In genomic region chr12:45509187-45509586, GRCh38 we compare ENCODE assay signal across 16 cellular contexts.
DNase-seq lines count a peak whose midpoint lies in the region; ATAC-seq and TF ChIP-seq lines count a peak whose summit lies in the region.
"Had no signal": no experiment of that assay in that cellular context is flagged by ENCODE, and none has a peak within 500 bp of the region (broad histone marks: within the 10 kb centered on the region; RNA-seq: fewer than 3 reads in every experiment).

No MANE protein-coding gene starts in this region.

- ATAC-seq in GM18858 (IDR thresholded peaks at IDR 0.05; ENCODE audit: unreplicated experiment) (peak; percentile 55), HG02973 (IDR thresholded peaks at IDR 0.05; ENCODE audit: unreplicated experiment) (peak; percentile 69), left lung (peak; percentile 54)
- ATAC-seq: sciatic nerve had no signal

- DNase-seq in SKM-1 (lab: John Stamatoyannopoulos, UW; ENCODE audit: unreplicated experiment) = peak; percentile 25
- no peak for DNase-seq in left lung
- DNase-seq in esophagus squamous epithelium (lab: John Stamatoyannopoulos, UW) = no peak
- no peak for DNase-seq in NCI-H1105 treated with DMSO at 0.1 percent for 48 hours (lab: John Stamatoyannopoulos, UW)
- no peak for DNase-seq in amniotic stem cell (lab: John Stamatoyannopoulos, UW)
- DNase-seq: CD4-positive, CD25-positive, alpha-beta regulatory T cell; cerebellar nuclear complex; glutamatergic neuron; kidney glomerular epithelial cell; MM.1S; NCI-H226; substantia nigra; T-helper 9 cell had no signal

- H3K4me3 ChIP-seq in left lung (no peak overlapping the region), esophagus squamous epithelium (no peak overlapping the region)

- WGBS in esophagus squamous epithelium, 2 donors = 57% methylated on average over 2 of the region's 2 CpGs; no CpG with 5 or more reads in 1 of the 2 donors

- TF ChIP-seq CTCF in left lung (IDR thresholded peaks at IDR 0.05) (no peak), esophagus squamous epithelium (IDR thresholded peaks at IDR 0.05) (no peak)

- H3K4me1 ChIP-seq in left lung (no peaks in the 10 kb centered on the region), esophagus squamous epithelium (no peaks in the 10 kb centered on the region)

- no peak for TF ChIP-seq POLR2A in esophagus squamous epithelium (IDR thresholded peaks at IDR 0.05)

- H3K9me3 ChIP-seq in left lung (no peaks in the 10 kb centered on the region), esophagus squamous epithelium (no peaks in the 10 kb centered on the region)

- no peaks in the 10 kb centered on the region for H3K27me3 ChIP-seq in left lung
- H3K27me3 ChIP-seq in esophagus squamous epithelium = no peaks in the 10 kb centered on the region

- H3K27ac ChIP-seq in left lung (no peak overlapping the region), esophagus squamous epithelium (no peak overlapping the region)

- no peaks in the 10 kb centered on the region for H3K36me3 ChIP-seq in left lung
- H3K36me3 ChIP-seq in esophagus squamous epithelium = no peaks in the 10 kb centered on the region

- intact Hi-C loops in left lung (cut with DNase I) = no loop called here
- intact Hi-C loops in esophagus squamous epithelium (cut with DNase I) = no loop called here
